Comparison of ENCODE assay signal across 8 cellular contexts in genomic region chr5:173057062-173057924, GRCh38. TPM values are rescaled to one million over a fixed set of nuclear protein-coding genes. Genes with fewer than 3 reads are reported as not detected.
DNase-seq lines count a peak whose midpoint lies in the region; ATAC-seq and TF ChIP-seq lines count a peak whose summit lies in the region.

No MANE protein-coding gene starts in this region.

- H2AFZ ChIP-seq in PC-3 (ENCODE audit: low read length) = peak overlapping the region; percentile 98

- H3K9me3 ChIP-seq in PC-3 (ENCODE audit: low read length) (no peaks in the 10 kb centered on the region), mucosa of stomach (ENCODE audit: control insufficient read depth, low read length) (no peaks in the 10 kb centered on the region)

- H3F3A ChIP-seq in PC-3 (ENCODE audit: low read length, unreplicated experiment) = no peaks in the 10 kb centered on the region

- BruUV-seq in PC-3 (replicated peaks; lab: Mats Ljungman, UMichigan) = TSS peak; percentile 77

- peaks cover 10% of the 10 kb centered on the region for H3K36me3 Mint-ChIP-seq in activated T-cell treated with anti-CD3 and anti-CD28 coated beads, Interleukin-2, amount 50 U/mL, for 24 hours (ENCODE audit: low read depth)

- intact Hi-C loops in PC-3 (cut with micrococcal nuclease) = loop anchor here (1.0 to 5.0 kb wide), 4 partner anchors 40 to 147 kb away; partner anchors contain the start of gene BNIP1

- ATAC-seq in GM21717 (IDR thresholded peaks at IDR 0.05; ENCODE audit: unreplicated experiment) (peak; percentile 88), PC-3 (peak; percentile 88)

- DNase-seq in DMS53 (lab: John Stamatoyannopoulos, UW) (peak; percentile 99), PC-3 (peak; percentile 98), erythroblast (lab: John Stamatoyannopoulos, UW) (peak; percentile 98 to 99)
- DNase-seq in Jurkat, Clone E6-1 (ENCODE audit: low read depth, low spot score) = peak; percentile 95
- DNase-seq in activated T-cell treated with anti-CD3 and anti-CD28 coated beads, Interleukin-2, amount 50 U/mL, for 24 hours = peak; percentile 99
- peak; percentile 99 for DNase-seq in stimulated activated CD8-positive, alpha-beta memory T cell treated with anti-CD3 and anti-CD28 coated beads, Interleukin-4, amount 100 ng/mL, for 48 hours

- peak overlapping the region; percentile 69 for H3K4me3 ChIP-seq in Jurkat, Clone E6-1 (ENCODE audit: low read length)
- H3K4me3 ChIP-seq in PC-3 (ENCODE audit: low read length) = peak overlapping the region; percentile 79
- H3K4me3 ChIP-seq in mucosa of stomach (ENCODE audit: low read length) = peak overlapping the region; percentile 78

- H3K4me1 ChIP-seq in PC-3 (ENCODE audit: insufficient read depth, low read length) (peaks cover 6% of the 10 kb centered on the region; the same call in 1 of the 2 replicates), mucosa of stomach (ENCODE audit: control insufficient read depth, insufficient read depth, low read length) (peaks cover 5% of the 10 kb centered on the region)

- POLR2A ChIA-PET in PC-3 (lab: Charles Lee; ENCODE audit: unreplicated experiment) = interaction anchor here (0.6 kb wide), 2 partner anchors 272 to 531 kb away, joined by 3 read pairs; no protein-coding TSS in a partner anchor

- H3K4me1 Mint-ChIP-seq in activated T-cell treated with anti-CD3 and anti-CD28 coated beads, Interleukin-2, amount 50 U/mL, for 24 hours (ENCODE audit: low read depth) = peaks cover 62% of the 10 kb centered on the region

- H3K27ac Mint-ChIP-seq in activated T-cell treated with anti-CD3 and anti-CD28 coated beads, Interleukin-2, amount 50 U/mL, for 24 hours = peak overlapping the region; percentile 99

- peak overlapping the region; percentile 88 for H3K4me2 ChIP-seq in PC-3 (ENCODE audit: low read length)

- TF ChIP-seq CTCF in PC-3 (conservative IDR thresholded peaks at IDR 0.05; ENCODE audit: low read depth, low read length) = no peak

- no peaks in the 10 kb centered on the region for H3K9me3 Mint-ChIP-seq in activated T-cell treated with anti-CD3 and anti-CD28 coated beads, Interleukin-2, amount 50 U/mL, for 24 hours

- H3K9ac ChIP-seq in PC-3 (ENCODE audit: low read length) (peak overlapping the region; percentile 71), mucosa of stomach (ENCODE audit: low read length) (peak overlapping the region; percentile 78)

- H3K4me3 Mint-ChIP-seq in activated T-cell treated with anti-CD3 and anti-CD28 coated beads, Interleukin-2, amount 50 U/mL, for 24 hours = peak overlapping the region; percentile 95

- H4K20me1 ChIP-seq in PC-3 (ENCODE audit: low read length) = no peaks in the 10 kb centered on the region

- no peaks in the 10 kb centered on the region for H3K36me3 ChIP-seq in PC-3 (ENCODE audit: low read depth, low read length)
- H3K36me3 ChIP-seq in mucosa of stomach (ENCODE audit: control insufficient read depth, insufficient read depth, low read length) = no peaks in the 10 kb centered on the region

- no peaks in the 10 kb centered on the region for H3K79me2 ChIP-seq in PC-3 (ENCODE audit: low read length)

- CTCF ChIA-PET in PC-3 (lab: Charles Lee) = interaction anchor here (1.0 to 1.1 kb wide), 2 partner anchors 74 to 78 kb away, joined by 4 to 5 read pairs; partner anchors contain the start of gene ATP6V0E1

- no peaks in the 10 kb centered on the region for H3K27me3 ChIP-seq in PC-3 (ENCODE audit: low read length)
- no peaks in the 10 kb centered on the region for H3K27me3 ChIP-seq in mucosa of stomach (ENCODE audit: control insufficient read depth, insufficient read depth, low read length)

- no peaks in the 10 kb centered on the region for H3K27me3 Mint-ChIP-seq in activated T-cell treated with anti-CD3 and anti-CD28 coated beads, Interleukin-2, amount 50 U/mL, for 24 hours

- H3K27ac ChIP-seq in PC-3 (ENCODE audit: low read length) = peak overlapping the region; percentile 42

- TF ChIP-seq POLR2A in erythroblast (IDR thresholded peaks at IDR 0.05; ENCODE audit: low read length) = peak; percentile 48

- H3K9me2 ChIP-seq in PC-3 (replicated peaks; ENCODE audit: low read length) = no peaks in the 10 kb centered on the region

RNA-seq across cellular contexts. Expression of gene CREBRF, which starts 1.1 kb away (rescaled TPM):
- 3.2 TPM for polyA plus RNA-seq in Jurkat, Clone E6-1 (2012; ENCODE audit: insufficient read depth, insufficient read length)
- total RNA-seq in PC-3 (2014; rRNA removed) = 2.0 and 4.9 TPM in 2 replicates

Comparison
In these comparisons a context has a peak if more than half of its experiments do, and no peak if none do; other contexts are left out.
1. Peak in every context shown above with its lines: DNase-seq, ATAC-seq, H3K4me3 ChIP-seq and H3K27ac ChIP-seq.